19 cellular contexts compared by ENCODE assay signal in genomic region chr21:28423521-28423920, GRCh38.
DNase-seq lines count a peak whose midpoint lies in the region; ATAC-seq and TF ChIP-seq lines count a peak whose summit lies in the region.
"Had no signal": no experiment of that assay in that cellular context is flagged by ENCODE, and none has a peak within 500 bp of the region (broad histone marks: within the 10 kb centered on the region; RNA-seq: fewer than 3 reads in every experiment).

No MANE protein-coding gene starts in this region.

- H3K9me3 ChIP-seq in IMR-90 (ENCODE audit: control insufficient read depth, insufficient read depth, low read length) (no peaks in the 10 kb centered on the region), skeletal muscle satellite cell (replicated peaks; ENCODE audit: low read length) (no peaks in the 10 kb centered on the region)
- H3K9me3 ChIP-seq: A549 had no signal

- no peak overlapping the region for H3K14ac ChIP-seq in IMR-90 (replicated peaks; ENCODE audit: low read depth, low read length)

- TF ChIP-seq CTCF in IMR-90 (conservative IDR thresholded peaks at IDR 0.05; ENCODE audit: low read depth, low read length), result no peak
- TF ChIP-seq CTCF in fibroblast of mammary gland (conservative IDR thresholded peaks at IDR 0.05; ENCODE audit: control insufficient read depth, insufficient read depth, low read depth, low read length), result no peak
- TF ChIP-seq CTCF in nephron (IDR thresholded peaks at IDR 0.05; ENCODE audit: unreplicated experiment in 3 of 3), result no peak

- peaks cover 43% of the 10 kb centered on the region for H3K4me1 Mint-ChIP-seq in nephron
- H3K4me1 Mint-ChIP-seq: GM23338, H9 had no signal

- H2BK5ac ChIP-seq in IMR-90 (ENCODE audit: low read depth, low read length, poor library complexity, severe bottlenecking), result no peak overlapping the region

- H3K27ac Mint-ChIP-seq in nephron, result peak overlapping the region; percentile 24 to 59 (median 27)
- H3K27ac Mint-ChIP-seq: CD4-positive, alpha-beta memory T cell; GM23338; H9 had no signal

- no peak overlapping the region for H2AK5ac ChIP-seq in IMR-90 (ENCODE audit: low read depth, low read length)

- CTCF ChIA-PET in IMR-90 (lab: Yijun Ruan, JAX), result no interaction called here

- no peaks in the 10 kb centered on the region for H4K20me1 ChIP-seq in IMR-90 (ENCODE audit: insufficient read depth, low read length)

- H3K36me3 ChIP-seq in IMR-90 (ENCODE audit: control insufficient read depth, insufficient read depth, low read length), result no peaks in the 10 kb centered on the region
- H3K36me3 ChIP-seq in skeletal muscle satellite cell (ENCODE audit: insufficient read depth, low read length), result no peaks in the 10 kb centered on the region

- no CpG with 5 or more reads among the region's 3 CpGs for WGBS in IMR-90 (ENCODE audit: extremely low coverage in 2 of 2, insufficient read length in 1 of 2), 2 experiments

- H3K79me1 ChIP-seq in IMR-90 (ENCODE audit: low read depth in 1 of 2, low read length in 2 of 2), result no peaks in the 10 kb centered on the region

- no peaks in the 10 kb centered on the region for H3K9me3 Mint-ChIP-seq in nephron
- H3K9me3 Mint-ChIP-seq: CD4-positive, alpha-beta memory T cell; GM23338; H9 had no signal

- no peak overlapping the region for H2AK9ac ChIP-seq in IMR-90 (replicated peaks; ENCODE audit: low read depth, low read length, poor library complexity)

- no peak overlapping the region for H3K23ac ChIP-seq in IMR-90 (ENCODE audit: low read depth, low read length)

- H3K27me3 ChIP-seq in IMR-90 (ENCODE audit: control insufficient read depth, insufficient read depth, low read length) (no peaks in the 10 kb centered on the region), skeletal muscle satellite cell (ENCODE audit: control insufficient read depth, insufficient read depth, low read length) (no peaks in the 10 kb centered on the region)

- in situ Hi-C loops in IMR-90 (cut with MboI; ENCODE audit: low sequenced_read_pairs), result no loop called here

- no TSS peak for BruUV-seq in IMR-90 (replicated peaks; lab: Mats Ljungman, UMichigan)

- H2BK20ac ChIP-seq in IMR-90 (ENCODE audit: low read depth, low read length), result no peak overlapping the region

- TF ChIP-seq RAD21 in IMR-90 (IDR thresholded peaks at IDR 0.05; ENCODE audit: low read length), result no peak

- intact Hi-C loops in IMR-90 (cut with micrococcal nuclease), result loop anchor here (10.0 kb wide), 1 partner anchor 1579 kb away; the partner anchor contains the start of gene ADAMTS1

- DNase-seq in IMR-90, result no peak
- DNase-seq in fibroblast of mammary gland (ENCODE audit: low read depth), result peak; percentile 52
- no peak for DNase-seq in DMS114 treated with DMSO at 0.1 percent for 48 hours (lab: John Stamatoyannopoulos, UW; ENCODE audit: unreplicated experiment)
- DNase-seq in SKM-1 treated with dmso at 0.1 percent for 144 hours (lab: John Stamatoyannopoulos, UW; ENCODE audit: unreplicated experiment), result no peak
- DNase-seq: 8988T; C1 segment of cervical spinal cord; Calu3; CD4-positive, alpha-beta memory T cell; COR-L47; DMS153; DND-41; H9 had no signal

- TF ChIP-seq POLR2A in IMR-90 (IDR thresholded peaks at IDR 0.05; ENCODE audit: low read depth, low read length), result no peak

- no peak overlapping the region for H3K4ac ChIP-seq in IMR-90 (ENCODE audit: low read depth, low read length)

- H3K4me2 ChIP-seq in IMR-90 (ENCODE audit: low read depth, low read length) (no peak overlapping the region), skeletal muscle satellite cell (ENCODE audit: low read length) (no peak overlapping the region)
- H3K4me2 ChIP-seq: A549, GM23338 had no signal

- no peak overlapping the region for H4K5ac ChIP-seq in IMR-90 (ENCODE audit: low read depth, low read length)

- H3K4me1 ChIP-seq in IMR-90 (ENCODE audit: control insufficient read depth, insufficient read depth, low read length) (peaks cover 16% of the 10 kb centered on the region), skeletal muscle satellite cell (ENCODE audit: control insufficient read depth, insufficient read depth, low read length) (peaks cover 59% of the 10 kb centered on the region)
- H3K4me1 ChIP-seq: A549 had no signal

- H3K27me3 Mint-ChIP-seq in nephron (ENCODE audit: low read depth), result no peaks in the 10 kb centered on the region

- POLR2A ChIA-PET in IMR-90 (lab: Charles Lee; ENCODE audit: unreplicated experiment), result no interaction called here

- H3K9ac ChIP-seq in IMR-90 (ENCODE audit: low read depth, low read length) (no peak overlapping the region), skeletal muscle satellite cell (ENCODE audit: low read depth, low read length) (peak overlapping the region; percentile 13)

- peaks cover 2% of the 10 kb centered on the region; the same call in 1 of the 2 replicates for H3K9me1 ChIP-seq in IMR-90 (ENCODE audit: insufficient read depth, low read length)

- ATAC-seq in IMR-90 (ENCODE audit: low read depth) (no peak), HG03571 (IDR thresholded peaks at IDR 0.05; ENCODE audit: unreplicated experiment) (no peak)
- ATAC-seq: A549, GM12878, GM23338, HCT116 had no signal

- H4K91ac ChIP-seq in IMR-90 (ENCODE audit: insufficient read depth, low read depth, low read length), result no peak overlapping the region

- H3K56ac ChIP-seq in IMR-90 (ENCODE audit: extremely low read depth, insufficient read depth, low read length), result no peak overlapping the region

- H3K4me3 ChIP-seq in IMR-90 (ENCODE audit: insufficient read depth, low read depth, low read length) (no peak overlapping the region), fibroblast of mammary gland (ENCODE audit: control insufficient read depth, low read depth, low read length) (no peak overlapping the region), skeletal muscle satellite cell (ENCODE audit: low read length) (no peak overlapping the region)
- H3K4me3 ChIP-seq: A549, GM12878, GM23338 had no signal

- H4K8ac ChIP-seq in IMR-90 (ENCODE audit: low read depth in 2 of 2, low read length in 2 of 2), result peak overlapping the region in 1 of 2 experiments; percentile 15; a peak in 2 of 4 replicates

- no peak overlapping the region for H3K4me3 Mint-ChIP-seq in nephron
- H3K4me3 Mint-ChIP-seq: CD4-positive, alpha-beta memory T cell; GM23338; H9 had no signal

- peak overlapping the region; percentile 48; the same call in 1 of the 2 replicates for H3K18ac ChIP-seq in IMR-90 (ENCODE audit: low read depth, low read length)

- no peak overlapping the region for H2BK120ac ChIP-seq in IMR-90 (ENCODE audit: low read depth, low read length)

- 0 out of 3 replicates have a peak overlapping the region, but pooled peaks have one; percentile 27 for H2BK15ac ChIP-seq in IMR-90 (ENCODE audit: low read depth, low read length)

- no peaks in the 10 kb centered on the region for H3K36me3 Mint-ChIP-seq in nephron (ENCODE audit: low read depth)
- H3K36me3 Mint-ChIP-seq: CD4-positive, alpha-beta memory T cell had no signal

- no peak overlapping the region for H2AFZ ChIP-seq in IMR-90 (replicated peaks; ENCODE audit: low read length, poor library complexity)
- H2AFZ ChIP-seq: GM23338 had no signal

- no peak overlapping the region for H3K27ac ChIP-seq in IMR-90 (ENCODE audit: insufficient read depth, low read length)
- H3K27ac ChIP-seq: A549 had no signal

- dilution Hi-C loops in IMR-90 (cut with HindIII; ENCODE audit: low sequenced_read_pairs, unreplicated experiment), result no loop called here

TF ChIP-seq in IMR-90, 13 proteins besides CTCF, POLR2A, EP300 and RAD21:
- TF ChIP-seq MAFK (IDR thresholded peaks at IDR 0.05; ENCODE audit: low read depth, low read length) (no peak), ELK1 (IDR thresholded peaks at IDR 0.05; ENCODE audit: borderline replicate concordance, low read depth, low read length) (no peak), RCOR1 (IDR thresholded peaks at IDR 0.05; ENCODE audit: insufficient replicate concordance, low read length) (no peak), CEBPB (IDR thresholded peaks at IDR 0.05; ENCODE audit: low read depth, low read length) (no peak), MAZ (IDR thresholded peaks at IDR 0.05; ENCODE audit: borderline replicate concordance, low read depth, low read length) (no peak), CHD1 (IDR thresholded peaks at IDR 0.05; ENCODE audit: low read depth, low read length) (no peak), MXI1 (IDR thresholded peaks at IDR 0.05; ENCODE audit: borderline replicate concordance, low read depth, low read length) (no peak), NFE2L2 (IDR thresholded peaks at IDR 0.05; ENCODE audit: low read depth, low read length) (no peak), BHLHE40 (IDR thresholded peaks at IDR 0.05; ENCODE audit: low read depth, low read length) (no peak), SMC3 (IDR thresholded peaks at IDR 0.05; ENCODE audit: low read depth, low read length) (no peak)
- TF ChIP-seq, protein P1, sequence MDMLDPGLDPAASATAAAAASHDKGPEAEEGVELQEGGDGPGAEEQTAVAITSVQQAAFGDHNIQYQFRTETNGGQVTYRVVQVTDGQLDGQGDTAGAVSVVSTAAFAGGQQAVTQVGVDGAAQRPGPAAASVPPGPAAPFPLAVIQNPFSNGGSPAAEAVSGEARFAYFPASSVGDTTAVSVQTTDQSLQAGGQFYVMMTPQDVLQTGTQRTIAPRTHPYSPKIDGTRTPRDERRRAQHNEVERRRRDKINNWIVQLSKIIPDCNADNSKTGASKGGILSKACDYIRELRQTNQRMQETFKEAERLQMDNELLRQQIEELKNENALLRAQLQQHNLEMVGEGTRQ (IDR thresholded peaks at IDR 0.05; ENCODE audit: low read depth, low read length), result no peak
